In genomic region chr19:18294467-18294864, GRCh38 we compare ENCODE assay signal across 8 cellular contexts. TPM values are rescaled to one million over a fixed set of nuclear protein-coding genes. Genes with fewer than 3 reads are reported as not detected.
DNase-seq lines count a peak whose midpoint lies in the region; ATAC-seq and TF ChIP-seq lines count a peak whose summit lies in the region.

No MANE protein-coding gene starts in this region.

- H3K9me2 ChIP-seq in PC-3 (replicated peaks; ENCODE audit: low read length) = no peaks in the 10 kb centered on the region

- peak overlapping the region; percentile 37 for H3K27ac ChIP-seq in CD4-positive, alpha-beta T cell (ENCODE audit: low read depth, low read length)
- H3K27ac ChIP-seq in PC-3 (ENCODE audit: low read length) (no peak overlapping the region), right lobe of liver (no peak overlapping the region)

- H3K4me1 ChIP-seq in PC-3 (ENCODE audit: insufficient read depth, low read length) (peaks cover 17% of the 10 kb centered on the region), right lobe of liver (peaks cover 0 to 13% (median 0%) of the 10 kb centered on the region in 4 donors)

- H3K79me2 ChIP-seq in PC-3 (ENCODE audit: low read length) = no peaks in the 10 kb centered on the region

- no TSS peak for BruUV-seq in PC-3 (replicated peaks; lab: Mats Ljungman, UMichigan)

- intact Hi-C loops in CD4-positive, alpha-beta T cell (cut with DNase I, micrococcal nuclease) = loop anchor here in 1 of 2 experiments (1.0 to 5.0 kb wide), 2 partner anchors 10 to 33 kb away; no protein-coding TSS in a partner anchor
- intact Hi-C loops in PC-3 (cut with micrococcal nuclease) (no loop called here), right lobe of liver (cut with DNase I) (no loop called here)

- no peak overlapping the region for H3K9ac ChIP-seq in PC-3 (ENCODE audit: low read length)

- H3K4me3 ChIP-seq in PC-3 (ENCODE audit: low read length) (no peak overlapping the region), right lobe of liver (no peak overlapping the region)

- no peaks in the 10 kb centered on the region for H3K9me3 ChIP-seq in CD4-positive, alpha-beta T cell (ENCODE audit: control insufficient read depth, low read length)
- H3K9me3 ChIP-seq in PC-3 (ENCODE audit: low read length) (no peaks in the 10 kb centered on the region), right lobe of liver (no peaks in the 10 kb centered on the region)

- ATAC-seq in CD4-positive, alpha-beta T cell (ENCODE audit: poor library complexity) = peak; percentile 65
- ATAC-seq in PC-3 (no peak), right lobe of liver (no peak), GM18909 (IDR thresholded peaks at IDR 0.05; ENCODE audit: poor library complexity, unreplicated experiment) (no peak)

- TF ChIP-seq CTCF in CD4-positive, alpha-beta T cell (IDR thresholded peaks at IDR 0.05) = no peak
- TF ChIP-seq CTCF in PC-3 (conservative IDR thresholded peaks at IDR 0.05; ENCODE audit: low read depth, low read length) (no peak), right lobe of liver (IDR thresholded peaks at IDR 0.05) (no peak)

- H3K36me3 Mint-ChIP-seq in CD4-positive, alpha-beta T cell (ENCODE audit: low read depth) = no peaks in the 10 kb centered on the region

- H3K4me3 Mint-ChIP-seq in CD4-positive, alpha-beta T cell = peak overlapping the region; percentile 83

- DNase-seq in CD4-positive, alpha-beta T cell = peak; percentile 80 to 93 (median 88)
- DNase-seq in PC-3 = peak; percentile 61
- peak; percentile 90 for DNase-seq in activated naive CD4-positive, alpha-beta T cell treated with Interleukin-2 at 50 U/mL for 16 hours
- peak in 2 of 3 donors; percentile 68 to 73 for DNase-seq in right lobe of liver
- DNase-seq in stimulated activated CD8-positive, alpha-beta memory T cell treated with anti-CD3 and anti-CD28 coated beads, Interleukin-4, amount 100 ng/mL, for 4 hours (ENCODE audit: low read depth in 2 of 2, low spot score in 1 of 2) = peak; percentile 89 to 92
- no peak for DNase-seq in SKM-1 (lab: John Stamatoyannopoulos, UW; ENCODE audit: unreplicated experiment)
- no peak for DNase-seq in NCI-H1930 (lab: John Stamatoyannopoulos, UW)

- no peaks in the 10 kb centered on the region for H4K20me1 ChIP-seq in PC-3 (ENCODE audit: low read length)

- H3K36me3 ChIP-seq in PC-3 (ENCODE audit: low read depth, low read length) = no peaks in the 10 kb centered on the region
- no peaks in the 10 kb centered on the region for H3K36me3 ChIP-seq in right lobe of liver

- H3K4me2 ChIP-seq in PC-3 (ENCODE audit: low read length) = no peak overlapping the region

- H3K27ac Mint-ChIP-seq in CD4-positive, alpha-beta T cell = peak overlapping the region; percentile 91

- WGBS in right lobe of liver (ENCODE audit: insufficient coverage, low coverage, low lambda C conversion rate, missing lambda C conversion rate) = no CpG with 5 or more reads among the region's 9 CpGs

- CTCF ChIA-PET in CD4-positive, alpha-beta T cell (lab: Charles Lee) = interaction anchor here (1.2 kb wide), 1 partner anchor 14 kb away, joined by 9 read pairs; the partner anchor contains the start of gene JUND
- CTCF ChIA-PET in PC-3 (lab: Charles Lee) = no interaction called here

- no peaks in the 10 kb centered on the region for H3K27me3 Mint-ChIP-seq in CD4-positive, alpha-beta T cell

- no peak overlapping the region for H2AFZ ChIP-seq in PC-3 (ENCODE audit: low read length)

- no peaks in the 10 kb centered on the region for H3K9me3 Mint-ChIP-seq in CD4-positive, alpha-beta T cell

- H3F3A ChIP-seq in PC-3 (ENCODE audit: low read length, unreplicated experiment) = no peaks in the 10 kb centered on the region

- H3K4me1 Mint-ChIP-seq in CD4-positive, alpha-beta T cell (ENCODE audit: low read depth) = peaks cover 54% of the 10 kb centered on the region

- POLR2A ChIA-PET in CD4-positive, alpha-beta T cell (lab: Charles Lee) = interaction anchor here (6.6 to 18.2 kb wide), 2 partner anchors 14 to 22 kb away, joined by 327 to 761 read pairs; partner anchors contain the start of genes JUND and LSM4
- POLR2A ChIA-PET in PC-3 (lab: Charles Lee; ENCODE audit: unreplicated experiment) = no interaction called here

- no peak for TF ChIP-seq POLR2A in right lobe of liver (IDR thresholded peaks at IDR 0.05)

- H3K27me3 ChIP-seq in CD4-positive, alpha-beta T cell (ENCODE audit: control insufficient read depth, insufficient read depth, low read length) = no peaks in the 10 kb centered on the region
- H3K27me3 ChIP-seq in PC-3 (ENCODE audit: low read length) (no peaks in the 10 kb centered on the region), right lobe of liver (no peaks in the 10 kb centered on the region)

RNA-seq across cellular contexts. Expression of gene JUND, which starts 13.0 kb away (rescaled TPM):
- 1,000 to 10,000 TPM; 1,827 to 1,976 TPM for total RNA-seq in CD4-positive, alpha-beta T cell
- total RNA-seq in PC-3 (2014; rRNA removed) (151 and 157 TPM in 2 replicates), right lobe of liver (100 to 1,000 TPM in 4 of 6 experiments, 10 to 100 TPM in 2; 29.3 to 188 (median 134) TPM)

RNA-seq across cellular contexts. Expression of gene IQCN, which starts 20.2 kb away (rescaled TPM):
- 10 to 100 TPM; 18.1 to 18.7 TPM for total RNA-seq in CD4-positive, alpha-beta T cell
- total RNA-seq in PC-3 (2014; rRNA removed) (0.33 and 0.69 TPM in 2 replicates), right lobe of liver (1 to 10 TPM in 5 of 6 experiments, under 1 TPM in 1; 0.82 to 5.3 (median 2.5) TPM)

RNA-seq across cellular contexts. Expression of gene LSM4, which starts 28.4 kb away (rescaled TPM):
- total RNA-seq in CD4-positive, alpha-beta T cell = 10 to 100 TPM; 40.2 to 47.4 TPM
- total RNA-seq in PC-3 (2014; rRNA removed) = 713 and 856 TPM in 2 replicates
- total RNA-seq in right lobe of liver = 100 to 1,000 TPM in 2 of 6 experiments, 10 to 100 TPM in 4; 37.6 to 139 (median 47.3) TPM

RNA-seq across cellular contexts. Expression of gene PGPEP1, which starts 45.9 kb away (rescaled TPM):
- 10 to 100 TPM; 24.4 to 25.9 TPM for total RNA-seq in CD4-positive, alpha-beta T cell
- total RNA-seq in PC-3 (2014; rRNA removed) (9.6 and 11.4 TPM in 2 replicates), right lobe of liver (10 to 100 TPM; 33.0 to 55.5 (median 40.7) TPM)

Comparison
In these comparisons a context has a peak if more than half of its experiments do, and no peak if none do; other contexts are left out.
1. DNase-seq: peak in CD4-positive, alpha-beta T cell (10 of 10), PC-3 (single experiment), activated naive CD4-positive, alpha-beta T cell treated with Interleukin-2 at 50 U/mL for 16 hours (single experiment), right lobe of liver (2 of 3) and stimulated activated CD8-positive, alpha-beta memory T cell treated with anti-CD3 and anti-CD28 coated beads, Interleukin-4, amount 100 ng/mL, for 4 hours (2 of 2); none in SKM-1 (single experiment) and NCI-H1930 (0 of 2).
2. RNA of gene JUND, which starts 13.0 kb away (total RNA-seq): 1,827 to 1,976 TPM in CD4-positive, alpha-beta T cell; 29.3 to 188 TPM in right lobe of liver and 151 to 157 TPM in PC-3; every median in the first group is over 4 times any median in the second.